ENCODE assay signal across 24 cellular contexts in the genomic region with DNA sequence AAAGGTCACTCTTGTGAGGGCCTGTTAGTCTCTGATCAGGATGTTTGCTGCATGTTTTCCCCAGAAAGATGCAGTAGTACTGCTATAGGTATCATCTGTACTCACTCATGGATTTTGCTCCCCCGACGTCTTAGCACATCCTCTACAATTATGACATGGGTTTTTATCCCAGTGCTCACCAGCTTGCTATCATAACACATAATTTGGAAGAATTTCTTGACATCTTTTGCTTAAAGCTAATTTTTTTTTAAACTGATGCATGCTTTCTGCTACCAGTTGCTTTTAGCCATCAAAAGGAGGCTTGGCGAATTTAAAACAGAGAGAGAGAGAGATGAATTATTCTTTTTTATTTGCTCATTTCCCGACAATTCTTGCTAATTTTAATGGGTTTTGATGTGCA.
"Had no signal": no experiment of that assay in that cellular context is flagged by ENCODE, and none has a peak within 500 bp of the region (broad histone marks: within the 10 kb centered on the region; RNA-seq: fewer than 3 reads in every experiment).

No MANE protein-coding gene starts in this region.

- DNase-seq: activated CD4-positive, alpha-beta memory T cell treated with anti-CD3 and anti-CD28 coated beads for 36 hours; activated CD4-positive, CD25-positive, alpha-beta regulatory T cell; activated naive CD4-positive, alpha-beta T cell; activated T-cell treated with anti-CD3 and anti-CD28 coated beads, Interleukin-2, amount 50 U/mL, for 4 hours; amniotic stem cell; brain microvascular endothelial cell; central memory CD4-positive, alpha-beta T cell; endodermal cell; foreskin keratinocyte; heart right ventricle; left lung; mesendoderm; ovary; right lobe of liver; stimulated activated CD4-positive, alpha-beta T cell treated with anti-CD3 and anti-CD28 coated beads, Interleukin-2, amount 100 ng/mL, for 48 hours; trophoblast cell had no signal

- H3K36me3 Mint-ChIP-seq: activated CD4-positive, alpha-beta memory T cell treated with anti-CD3 and anti-CD28 coated beads for 36 hours had no signal

- H3K4me3 ChIP-seq: esophagus muscularis mucosa, left lung, lung, ovary, right lobe of liver, thoracic aorta had no signal

- H3K27ac ChIP-seq: brain microvascular endothelial cell, esophagus muscularis mucosa, foreskin keratinocyte, left lung, neutrophil, ovary, right lobe of liver, thoracic aorta had no signal

- H3K4me3 Mint-ChIP-seq: activated CD4-positive, alpha-beta memory T cell treated with anti-CD3 and anti-CD28 coated beads for 36 hours; endodermal cell; nephron had no signal

- H3K4me1 ChIP-seq: esophagus muscularis mucosa, foreskin keratinocyte, left lung, right lobe of liver had no signal

- H3K9me3 ChIP-seq: esophagus muscularis mucosa, heart right ventricle, left lung, neutrophil, ovary, right lobe of liver, thoracic aorta had no signal

- H3K9me3 Mint-ChIP-seq: activated CD4-positive, alpha-beta memory T cell treated with anti-CD3 and anti-CD28 coated beads for 36 hours; activated T-cell treated with anti-CD3 and anti-CD28 coated beads, Interleukin-2, amount 50 U/mL, for 4 hours; activated T-helper 2 cell treated with anti-CD3 and anti-CD28 coated beads, Interferon-gamma antibody, Interleukin-2, Interleukin-4, amounts not matched to agents 10 μg/mL and 5 μg/mL and 100 μg/mL, durations not matched to agents 14 hours and 24 hours and 36 hours; endodermal cell; nephron; stimulated activated naive CD8-positive, alpha-beta T cell treated with anti-CD3 and anti-CD28 coated beads, Interleukin-15, Interleukin-2, amounts not matched to agents 100 ng/mL and 50 ng/mL, for 24 hours had no signal

- H3K36me3 ChIP-seq: brain microvascular endothelial cell, esophagus muscularis mucosa, heart right ventricle, left lung, neutrophil, ovary, right lobe of liver, thoracic aorta had no signal

- H3K27me3 ChIP-seq: ovary, right lobe of liver had no signal

- FAIRE-seq: astrocyte had no signal

- H3K27ac Mint-ChIP-seq: activated CD4-positive, alpha-beta memory T cell treated with anti-CD3 and anti-CD28 coated beads for 36 hours; activated T-helper 2 cell treated with anti-CD3 and anti-CD28 coated beads, Interferon-gamma antibody, Interleukin-2, Interleukin-4, amounts not matched to agents 10 μg/mL and 5 μg/mL and 100 μg/mL, durations not matched to agents 14 hours and 24 hours and 36 hours; endodermal cell; nephron had no signal

- ATAC-seq: foreskin keratinocyte, left lung, right lobe of liver had no signal

- H3K4me1 Mint-ChIP-seq: endodermal cell had no signal
